In the genomic region with DNA sequence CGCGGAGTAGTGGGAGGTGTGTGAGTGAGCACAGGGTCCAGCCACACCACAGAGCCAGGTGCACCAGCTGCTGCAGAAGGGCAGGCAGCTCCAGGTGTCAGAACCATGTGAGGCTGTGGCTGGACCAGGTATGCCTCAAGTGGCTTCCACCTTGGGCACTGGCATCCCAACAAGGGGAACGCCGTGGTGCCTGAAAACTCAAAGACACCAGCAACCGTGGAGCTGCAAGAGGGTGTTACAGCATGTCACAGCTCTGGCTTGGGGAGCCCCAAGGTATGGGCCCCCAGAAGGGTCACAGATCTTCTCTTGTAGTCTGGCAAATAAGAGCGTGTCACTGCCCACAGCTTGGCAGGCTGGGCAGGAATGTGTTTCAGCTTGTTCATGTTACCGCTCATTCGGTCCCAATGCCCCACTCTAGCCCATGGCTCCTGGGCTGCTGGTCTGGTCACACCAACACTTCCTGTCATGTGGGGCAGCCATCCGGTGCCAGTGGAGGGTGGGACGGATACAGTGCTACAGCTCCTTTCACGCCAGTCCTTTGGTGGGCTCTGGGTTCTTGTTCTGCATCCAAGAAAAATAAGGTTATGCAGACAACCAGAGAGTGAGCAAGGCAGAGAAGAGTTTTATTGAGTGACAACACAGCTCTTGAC, we compare ENCODE assay signal across 21 cellular contexts. TPM values are rescaled to one million over a fixed set of nuclear protein-coding genes. Genes with fewer than 3 reads are reported as not detected.
A peak's percentile ranks its signal among the peaks of the same experiment; 100 is the strongest.
DNase-seq lines count a peak whose midpoint lies in the region; ATAC-seq, FAIRE-seq and TF ChIP-seq lines count a peak whose summit lies in the region.
"Had no signal": no experiment of that assay in that cellular context is flagged by ENCODE, and none has a peak within 500 bp of the region (broad histone marks: within the 10 kb centered on the region; RNA-seq: fewer than 3 reads in every experiment).

No MANE protein-coding gene starts in this region.

- ATAC-seq in K562 (no peak), HG02970 (IDR thresholded peaks at IDR 0.05; ENCODE audit: low FRiP score, unreplicated experiment) (no peak)
- ATAC-seq: A549 had no signal

- intact Hi-C loops in K562 (cut with micrococcal nuclease): no loop called here

- no peak overlapping the region for H3K27ac ChIP-seq in H9 (ENCODE audit: insufficient read length, low read depth, low read length)
- H3K27ac ChIP-seq in K562 (ENCODE audit: extremely low read depth, low read depth, low read length): no peak overlapping the region
- H3K27ac ChIP-seq in neuronal stem cell (replicated peaks; ENCODE audit: low read length): no peak overlapping the region
- H3K27ac ChIP-seq: 22Rv1, A549, C4-2B, HL-60 had no signal

- H4K8ac ChIP-seq in H9 (replicated peaks; ENCODE audit: insufficient read length, low read depth, low read length) (no peak overlapping the region), neuronal stem cell (ENCODE audit: low read depth, low read length) (no peak overlapping the region)

- peak; percentile 60 for FAIRE-seq in K562 (lab: Jason Lieb, UNC)
- FAIRE-seq: A549, D721Med, H1 had no signal

- H3K79me1 ChIP-seq in H9 (ENCODE audit: insufficient read depth, low read depth, low read length, poor library complexity, severe bottlenecking): no peaks in the 10 kb centered on the region
- no peaks in the 10 kb centered on the region for H3K79me1 ChIP-seq in neuronal stem cell (ENCODE audit: low read depth, low read length)

- no peaks in the 10 kb centered on the region for H3K9me1 ChIP-seq in K562 (ENCODE audit: control insufficient read depth, insufficient read depth, low read length)

- H2BK5ac ChIP-seq in H9 (ENCODE audit: insufficient read length, low read length): no peak overlapping the region
- no peak overlapping the region for H2BK5ac ChIP-seq in neuronal stem cell (ENCODE audit: low read length)

- H3K4me2 ChIP-seq in H9 (ENCODE audit: insufficient read depth, insufficient read length, low read length) (no peak overlapping the region), K562 (ENCODE audit: insufficient read depth, low read length) (no peak overlapping the region), neuronal stem cell (ENCODE audit: insufficient read depth, low read length, poor library complexity, severe bottlenecking) (no peak overlapping the region)
- H3K4me2 ChIP-seq: A549 had no signal

- no peak overlapping the region; a peak in 1 of 7 replicates for H3K27ac Mint-ChIP-seq in H9
- H3K27ac Mint-ChIP-seq in immature natural killer cell: no peak overlapping the region
- H3K27ac Mint-ChIP-seq: CD4-positive, alpha-beta T cell had no signal

- no peak for TF ChIP-seq RAD21 in K562 (CRISPR knock-in tag; conservative IDR thresholded peaks at IDR 0.05 in 1 of 2, IDR thresholded peaks at IDR 0.05 in 1 of 2)

- TF ChIP-seq CTCF in H9 (conservative IDR thresholded peaks at IDR 0.05) (no peak), K562 (IDR thresholded peaks at IDR 0.05 in 2 of 3, conservative IDR thresholded peaks at IDR 0.05 in 1 of 3; ENCODE audit: insufficient read depth in 2 of 3, low read depth in 1 of 3, low read length in 3 of 3) (no peak)

- no peak overlapping the region for H3K4me3 Mint-ChIP-seq in H9
- no peak overlapping the region for H3K4me3 Mint-ChIP-seq in immature natural killer cell
- H3K4me3 Mint-ChIP-seq: CD4-positive, alpha-beta T cell had no signal

- no peak overlapping the region for H3K4me3 ChIP-seq in K562
- peak overlapping the region in 1 of 2 donors; percentile 27 for H3K4me3 ChIP-seq in neuronal stem cell (ENCODE audit: low read length in 2 of 2)
- H3K4me3 ChIP-seq: A549, HAP-1 had no signal

- BruUV-seq in K562 (replicated peaks; lab: Mats Ljungman, UMichigan): no TSS peak

- H2BK120ac ChIP-seq in H9 (ENCODE audit: low read depth, low read length, poor library complexity, severe bottlenecking): no peak overlapping the region
- H2BK120ac ChIP-seq in neuronal stem cell (ENCODE audit: low read depth, low read length): no peak overlapping the region

- no peak for TF ChIP-seq POLR2A in K562 (conservative IDR thresholded peaks at IDR 0.05)

- H4K20me1 ChIP-seq in H9 (ENCODE audit: control insufficient read depth, insufficient read depth, insufficient read length) (no peaks in the 10 kb centered on the region), K562 (replicated peaks; ENCODE audit: control insufficient read depth, insufficient read depth, low read length) (no peaks in the 10 kb centered on the region)

- CTCF ChIA-PET in K562 (lab: Yijun Ruan, JAX; ENCODE audit: low intra/inter-chr PET ratio): no interaction called here

- H3K9me3 Mint-ChIP-seq in H9: peaks cover 11 to 13% of the 10 kb centered on the region in 2 experiments; a peak in 4 of 5 replicates
- H3K9me3 Mint-ChIP-seq in immature natural killer cell: peaks cover 0 to 5% (median 0%) of the 10 kb centered on the region in 6 donors

- H3K27me3 Mint-ChIP-seq in H9 (ENCODE audit: low read depth): no peaks in the 10 kb centered on the region; the same call in 1 of the 2 replicates
- H3K27me3 Mint-ChIP-seq in immature natural killer cell (ENCODE audit: low read depth in 3 of 3): peaks cover 6 to 7% (median 7%) of the 10 kb centered on the region in 3 donors

- no peak overlapping the region for H3K56ac ChIP-seq in H9 (ENCODE audit: insufficient read length, low read depth, low read length)

- POLR2A ChIA-PET in K562 (lab: Yijun Ruan, JAX): interaction anchor here (0.6 to 1.1 kb wide), 2 partner anchors 11 to 93 kb away, joined by 3 read pairs; a partner anchor contains a TSS

- H3K18ac ChIP-seq in H9 (ENCODE audit: insufficient read length, low read depth, low read length): no peak overlapping the region
- no peak overlapping the region for H3K18ac ChIP-seq in neuronal stem cell (ENCODE audit: low read length)

- no peak overlapping the region for H3K9ac ChIP-seq in H9 (ENCODE audit: extremely low read depth, insufficient read length, low read length)
- no peak overlapping the region for H3K9ac ChIP-seq in K562 (ENCODE audit: insufficient read depth in 1 of 2, low read depth in 2 of 2, low read length in 2 of 2)
- no peak overlapping the region for H3K9ac ChIP-seq in neuronal stem cell (ENCODE audit: low read depth, low read length, poor library complexity)

- H3K4me1 ChIP-seq in H9 (ENCODE audit: insufficient read depth, low read length): no peaks in the 10 kb centered on the region
- no peaks in the 10 kb centered on the region for H3K4me1 ChIP-seq in K562 (replicated peaks in 1 of 2; ENCODE audit: control insufficient read depth in 2 of 2, insufficient read depth in 2 of 2, low read length in 2 of 2)
- peaks cover 0 to 4% of the 10 kb centered on the region in 2 donors for H3K4me1 ChIP-seq in neuronal stem cell (ENCODE audit: control insufficient read depth in 2 of 2, insufficient read depth in 1 of 2, low read depth in 1 of 2, low read length in 2 of 2)
- H3K4me1 ChIP-seq: A549, Caco-2, HAP-1 had no signal

- H3K27me3 ChIP-seq in H9 (ENCODE audit: insufficient read depth, low read length) (no peaks in the 10 kb centered on the region), K562 (ENCODE audit: control insufficient read depth in 2 of 2, insufficient read depth in 2 of 2, low read length in 2 of 2) (peaks cover 53 to 70% of the 10 kb centered on the region in 2 experiments), neuronal stem cell (ENCODE audit: control insufficient read depth in 3 of 3, insufficient read depth in 3 of 3, low read depth in 1 of 3, low read length in 3 of 3) (no peaks in the 10 kb centered on the region)

- H4K91ac ChIP-seq in H9 (ENCODE audit: insufficient read length, low read depth, low read length) (no peak overlapping the region), neuronal stem cell (ENCODE audit: low read depth, low read length, poor library complexity) (peak overlapping the region; percentile 5)

- H3K36me3 Mint-ChIP-seq in H9 (ENCODE audit: insufficient read depth in 1 of 3, low read depth in 3 of 3) (peaks cover 0 to 9% (median 0%) of the 10 kb centered on the region in 3 experiments; a peak in 2 of 7 replicates), immature natural killer cell (no peaks in the 10 kb centered on the region)

- H3K4ac ChIP-seq in H9 (ENCODE audit: low read depth, low read length): no peak overlapping the region
- H3K4ac ChIP-seq in neuronal stem cell (ENCODE audit: low read length): no peak overlapping the region

- H2BK12ac ChIP-seq in H9 (ENCODE audit: insufficient read length, low read depth, low read length): no peak overlapping the region
- no peak overlapping the region for H2BK12ac ChIP-seq in neuronal stem cell (ENCODE audit: low read length)

- no peak overlapping the region for H2BK20ac ChIP-seq in H9 (ENCODE audit: low read depth, low read length, poor library complexity, severe bottlenecking)

- no peak overlapping the region for H4K5ac ChIP-seq in H9 (ENCODE audit: insufficient read length, low read depth, low read length)

- no peak overlapping the region for H2AFZ ChIP-seq in H9 (ENCODE audit: low read length)
- no peak overlapping the region for H2AFZ ChIP-seq in K562 (ENCODE audit: low read depth, low read length)
- no peak overlapping the region for H2AFZ ChIP-seq in neuronal stem cell (ENCODE audit: low read length)

- WGBS in H9 (ENCODE audit: extremely low coverage, insufficient read length, low lambda C conversion rate): no CpG with 5 or more reads among the region's 11 CpGs
- 5% methylated on average over 11 of the region's 11 CpGs for WGBS in K562 (ENCODE audit: insufficient coverage, low coverage, missing lambda C conversion rate)
- WGBS in neuronal stem cell (ENCODE audit: extremely low coverage in 2 of 2, insufficient read length in 2 of 2, insufficient replicate concordance in 1 of 2), 2 donors: no CpG with 5 or more reads among the region's 11 CpGs

- H3K23ac ChIP-seq in H9 (ENCODE audit: insufficient read length, low read depth, low read length): no peak overlapping the region
- no peak overlapping the region for H3K23ac ChIP-seq in neuronal stem cell (ENCODE audit: low read depth, low read length, poor library complexity)

- H2BK15ac ChIP-seq in H9 (ENCODE audit: low read depth, low read length) (no peak overlapping the region), neuronal stem cell (ENCODE audit: low read length) (no peak overlapping the region)

- no peak overlapping the region for H2AK5ac ChIP-seq in H9 (ENCODE audit: insufficient read length, low read length)
- H2AK5ac ChIP-seq in neuronal stem cell (ENCODE audit: low read depth, low read length): peak overlapping the region; percentile 8

- H3K23me2 ChIP-seq in H9 (ENCODE audit: insufficient read length, low read depth, low read length, poor library complexity, severe bottlenecking): no peaks in the 10 kb centered on the region

- DNase-seq in DMS79 (lab: John Stamatoyannopoulos, UW) (peak; percentile 26), DMS79 treated with DMSO at 0.1 percent for 48 hours (lab: John Stamatoyannopoulos, UW) (no peak), H9 (peak; percentile 20), K562 (ENCODE audit: extremely low read depth in 1 of 4, low spot score in 3 of 4) (no peak), neuronal stem cell (ENCODE audit: low spot score) (no peak), immature natural killer cell (no peak)
- DNase-seq: AML-193; Caco-2; CD4-positive, alpha-beta T cell; GF-D8; KBM-7 had no signal

- H3K14ac ChIP-seq in H9 (ENCODE audit: insufficient read depth, low read length): no peak overlapping the region; the same call in 1 of the 2 replicates
- H3K14ac ChIP-seq in neuronal stem cell (ENCODE audit: low read length): no peak overlapping the region

- H3T11ph ChIP-seq in H9 (ENCODE audit: low read length): no peak overlapping the region

- H3K9me3 ChIP-seq in H9 (ENCODE audit: control insufficient read depth, low read depth, low read length) (no peaks in the 10 kb centered on the region), K562 (replicated peaks; ENCODE audit: control insufficient read depth, insufficient read depth, low read depth, low read length) (no peaks in the 10 kb centered on the region), neuronal stem cell (replicated peaks in 1 of 2; ENCODE audit: control insufficient read depth in 2 of 2, insufficient read depth in 1 of 2, low read depth in 1 of 2, low read length in 2 of 2) (peaks cover 0 to 1% of the 10 kb centered on the region in 2 donors)
- H3K9me3 ChIP-seq: HAP-1 had no signal

- H3K4me1 Mint-ChIP-seq in H9 (peaks cover 2 to 6% of the 10 kb centered on the region in 2 experiments; a peak in 2 of 4 replicates), immature natural killer cell (no peaks in the 10 kb centered on the region)

- no peak for TF ChIP-seq EP300 in K562 (IDR thresholded peaks at IDR 0.05; ENCODE audit: low read length)

- in situ Hi-C loops in K562 (cut with MboI): no loop called here

- H3K79me2 ChIP-seq in H9 (ENCODE audit: insufficient read depth, low read length) (no peaks in the 10 kb centered on the region), K562 (ENCODE audit: control insufficient read depth, insufficient read depth, low read length) (no peaks in the 10 kb centered on the region)

- H3K36me3 ChIP-seq in K562 (ENCODE audit: control insufficient read depth, insufficient read depth, low read length): no peaks in the 10 kb centered on the region
- no peaks in the 10 kb centered on the region for H3K36me3 ChIP-seq in neuronal stem cell (replicated peaks in 1 of 2; ENCODE audit: control insufficient read depth in 2 of 2, insufficient read depth in 2 of 2, low read length in 2 of 2)
- H3K36me3 ChIP-seq: HAP-1 had no signal

RNA-seq across cellular contexts. Expression of a gene that starts 29.8 kb away (rescaled TPM):
- total RNA-seq in H9 (2021) (not detected in 2 replicates), K562 (2014; rRNA removed) (not detected in 2 replicates), K562 (2014; rRNA removed; fragmentation: Illumina TruSeq; extraction: Trizol) (not detected in 2 replicates), K562 (2015; rRNA removed; fragmentation: Illumina TruSeq; extraction: Trizol) (not detected in 2 replicates), K562 (2021) (not detected in 2 replicates)
- not detected in 2 replicates for total RNA-seq in K562 (2011; cell fraction: chromatin; rRNA removed; ENCODE audit: low replicate concordance)
- not detected in 2 replicates for total RNA-seq in K562 (2011; cell fraction: nucleolus; rRNA removed)
- total RNA-seq in K562 (2011; cell fraction: nucleoplasm; rRNA removed): not detected in 2 replicates
- polyA plus RNA-seq in K562 (2011; rRNA removed) (not detected in 2 replicates), K562 (2014; fragmentation: Illumina TruSeq; extraction: Trizol) (not detected in 2 replicates), K562 (2014; fragmentation: Nextera tagmentation; extraction: Ambion mirVana) (not detected), K562 (2014; rRNA removed) (not detected in 2 replicates), immature natural killer cell (not detected)
- polyA plus RNA-seq in K562 (2011; cell fraction: cytosol; rRNA removed): not detected in 2 replicates
- polyA plus RNA-seq in K562 (2011; cell fraction: nucleus; rRNA removed): not detected in 2 replicates
- polyA plus RNA-seq in K562 (2012): not detected in 2 replicates
- polyA minus RNA-seq in K562 (2011; rRNA and poly(A)+ RNA removed): not detected in 2 replicates
- not detected in 2 replicates for polyA minus RNA-seq in K562 (2011; cell fraction: cytosol; rRNA and poly(A)+ RNA removed)
- polyA minus RNA-seq in K562 (2011; cell fraction: nucleus; rRNA and poly(A)+ RNA removed): not detected in 2 replicates
- not detected for polyA plus RNA-seq in neuronal stem cell (2013, experiment 1 of 2)
- polyA plus RNA-seq in neuronal stem cell (2013, experiment 2 of 2): not detected
- total RNA-seq: Caco-2; CD4-positive, alpha-beta T cell; H1; HT1080 had no signal
- polyA plus RNA-seq: A549, BJ, H1 had no signal

RNA-seq across cellular contexts. Expression of a gene that starts 52.1 kb away (rescaled TPM):
- total RNA-seq in H9 (2021) (7.3 and 9.4 TPM in 2 replicates), K562 (2014; rRNA removed) (10.1 and 12.0 TPM in 2 replicates), K562 (2014; rRNA removed; fragmentation: Illumina TruSeq; extraction: Trizol) (4.9 and 5.8 TPM in 2 replicates), K562 (2015; rRNA removed; fragmentation: Illumina TruSeq; extraction: Trizol) (9.2 and 10.7 TPM in 2 replicates), K562 (2021) (12.1 and 18.2 TPM in 2 replicates)
- 28.4 and 48.4 TPM in 2 replicates for total RNA-seq in K562 (2011; cell fraction: chromatin; rRNA removed; ENCODE audit: low replicate concordance)
- total RNA-seq in K562 (2011; cell fraction: nucleolus; rRNA removed): 26.5 and 27.3 TPM in 2 replicates
- 18.5 and 26.3 TPM in 2 replicates for total RNA-seq in K562 (2011; cell fraction: nucleoplasm; rRNA removed)
- polyA plus RNA-seq in K562 (2011; rRNA removed) (12.9 and 15.0 TPM in 2 replicates), K562 (2014; fragmentation: Illumina TruSeq; extraction: Trizol) (7.7 and 9.8 TPM in 2 replicates), K562 (2014; fragmentation: Nextera tagmentation; extraction: Ambion mirVana) (1 to 10 TPM; 1.9 to 2.1 TPM), K562 (2014; rRNA removed) (11.9 and 17.4 TPM in 2 replicates), immature natural killer cell (1 to 10 TPM; 2.1 to 5.8 (median 3.2) TPM)
- polyA plus RNA-seq in K562 (2011; cell fraction: cytosol; rRNA removed): 18.4 and 21.1 TPM in 2 replicates
- polyA plus RNA-seq in K562 (2011; cell fraction: nucleus; rRNA removed): 69.8 and 70.6 TPM in 2 replicates
- polyA plus RNA-seq in K562 (2012): 8.7 and 11.6 TPM in 2 replicates
- 8.4 and 9.3 TPM in 2 replicates for polyA minus RNA-seq in K562 (2011; rRNA and poly(A)+ RNA removed)
- 8.6 and 9.1 TPM in 2 replicates for polyA minus RNA-seq in K562 (2011; cell fraction: cytosol; rRNA and poly(A)+ RNA removed)
- polyA minus RNA-seq in K562 (2011; cell fraction: nucleus; rRNA and poly(A)+ RNA removed): 15.2 and 24.0 TPM in 2 replicates
- 4.6 TPM for polyA plus RNA-seq in neuronal stem cell (2013, experiment 1 of 2)
- polyA plus RNA-seq in neuronal stem cell (2013, experiment 2 of 2): 3.6 TPM

Comparison
In these comparisons a context has a peak if more than half of its experiments do, and no peak if none do; other contexts are left out.
1. DNase-seq: peak in DMS79 (single experiment) and H9 (single experiment); none in DMS79 treated with DMSO at 0.1 percent for 48 hours (single experiment), K562 (0 of 4), neuronal stem cell (single experiment) and immature natural killer cell (0 of 3).